In the genomic region with DNA sequence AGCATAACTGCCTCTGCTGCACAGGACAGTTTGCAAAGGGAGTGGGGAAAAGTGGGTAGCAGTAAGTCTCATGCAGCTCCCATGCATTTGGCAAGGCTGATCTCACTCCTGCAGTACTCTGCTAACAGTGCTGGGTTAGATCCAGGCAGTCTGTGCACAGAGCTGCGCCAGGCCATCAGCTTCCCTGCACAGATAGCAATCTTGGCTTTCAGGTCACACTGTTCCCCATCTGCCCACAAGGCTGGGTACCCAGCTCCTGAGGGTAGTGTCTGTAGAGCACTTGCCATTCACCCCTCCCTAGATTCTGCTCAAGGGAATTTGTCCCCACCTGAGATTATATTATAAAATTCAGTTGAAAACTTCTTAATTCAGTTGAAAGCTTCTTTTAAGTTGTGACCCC, we compare ENCODE assay signal across 19 cellular contexts.
DNase-seq lines count a peak whose midpoint lies in the region; ATAC-seq and TF ChIP-seq lines count a peak whose summit lies in the region.
"Had no signal": no experiment of that assay in that cellular context is flagged by ENCODE, and none has a peak within 500 bp of the region (broad histone marks: within the 10 kb centered on the region; RNA-seq: fewer than 3 reads in every experiment).

No MANE protein-coding gene starts in this region.

- peaks cover 0 to 17% (median 3%) of the 10 kb centered on the region in 5 experiments for H3K9me3 Mint-ChIP-seq in brain
- no peaks in the 10 kb centered on the region for H3K9me3 Mint-ChIP-seq in activated naive CD4-positive, alpha-beta T cell treated with anti-CD3 and anti-CD28 coated beads, Interleukin-2, amount 50 U/mL, for 72 hours
- H3K9me3 Mint-ChIP-seq: CD8-positive, alpha-beta T cell; HFFc6 had no signal

- peaks cover 42% of the 10 kb centered on the region for H3K4me1 Mint-ChIP-seq in brain

- no peak for TF ChIP-seq POLR2A in gastrocnemius medialis (IDR thresholded peaks at IDR 0.05)

- H3K36me3 ChIP-seq in mesodermal cell (ENCODE audit: control insufficient read depth, insufficient read depth, low read length): no peaks in the 10 kb centered on the region
- no peaks in the 10 kb centered on the region for H3K36me3 ChIP-seq in gastrocnemius medialis
- H3K36me3 ChIP-seq: HAP-1 had no signal

- ATAC-seq in gastrocnemius medialis (no peak), HG03520 (IDR thresholded peaks at IDR 0.05; ENCODE audit: unreplicated experiment) (no peak), GM21367 (IDR thresholded peaks at IDR 0.05; ENCODE audit: unreplicated experiment) (no peak)
- no peak for ATAC-seq in activated naive CD4-positive, alpha-beta T cell treated with anti-CD3 and anti-CD28 coated beads, Interleukin-2, amount 50 U/mL, for 72 hours
- ATAC-seq: CD8-positive, alpha-beta T cell; K562 had no signal

- 88 to 100% methylated on average over 1 of the region's 1 CpG for WGBS in mesodermal cell (ENCODE audit: insufficient coverage in 2 of 2), 2 experiments

- H3K27me3 ChIP-seq in gastrocnemius medialis: no peaks in the 10 kb centered on the region

- in situ Hi-C loops in gastrocnemius medialis (cut with MboI; ENCODE audit: low sequenced_read_pairs in 4 of 4): loop anchor here in 1 of 4 donors (5.0 kb wide), 1 partner anchor 193 kb away; no protein-coding TSS in a partner anchor

- DNase-seq in NCI-H1694 treated with DMSO at 0.1 percent for 48 hours (lab: John Stamatoyannopoulos, UW): peak; percentile 60
- DNase-seq in gastrocnemius medialis: no peak
- no peak for DNase-seq in activated naive CD4-positive, alpha-beta T cell treated with anti-CD3 and anti-CD28 coated beads, Interleukin-2, amount 50 U/mL, for 72 hours (ENCODE audit: low spot score in 2 of 2)
- DNase-seq: Caco-2; CD8-positive, alpha-beta T cell; DMS79 treated with DMSO at 0.1 percent for 48 hours; GM23248; HFFc6; MV-4-11; NCI-H1105; NCI-H1436 treated with DMSO at 0.1 percent for 48 hours; NCI-H524 treated with DMSO at 0.1 percent for 48 hours; NCI-H774 had no signal

- H3K36me3 Mint-ChIP-seq in brain: no peaks in the 10 kb centered on the region
- H3K36me3 Mint-ChIP-seq in activated naive CD4-positive, alpha-beta T cell treated with anti-CD3 and anti-CD28 coated beads, Interleukin-2, amount 50 U/mL, for 72 hours: no peaks in the 10 kb centered on the region
- H3K36me3 Mint-ChIP-seq: CD8-positive, alpha-beta T cell had no signal

- intact Hi-C loops in gastrocnemius medialis (cut with DNase I; ENCODE audit: low total_unique reads): no loop called here

- no peaks in the 10 kb centered on the region for H3K9me3 ChIP-seq in mesodermal cell (ENCODE audit: control insufficient read depth, low read length)
- H3K9me3 ChIP-seq in gastrocnemius medialis: no peaks in the 10 kb centered on the region
- H3K9me3 ChIP-seq: Caco-2, HAP-1 had no signal

- peaks cover 12% of the 10 kb centered on the region for H3K27me3 Mint-ChIP-seq in brain

- TF ChIP-seq CTCF in brain (conservative IDR thresholded peaks at IDR 0.05) (no peak), gastrocnemius medialis (IDR thresholded peaks at IDR 0.05 in 4 of 5, conservative IDR thresholded peaks at IDR 0.05 in 1 of 5) (no peak)

- peak overlapping the region in 1 of 5 experiments; percentile 22 for H3K4me3 Mint-ChIP-seq in brain
- H3K4me3 Mint-ChIP-seq: CD8-positive, alpha-beta T cell; HFFc6 had no signal

- peak overlapping the region; percentile 79 to 93 (median 87) for H3K27ac Mint-ChIP-seq in brain
- no peak overlapping the region for H3K27ac Mint-ChIP-seq in activated naive CD4-positive, alpha-beta T cell treated with anti-CD3 and anti-CD28 coated beads, Interleukin-2, amount 50 U/mL, for 72 hours
- H3K27ac Mint-ChIP-seq: CD8-positive, alpha-beta T cell; HFFc6 had no signal

- H3K4me3 ChIP-seq in mesodermal cell (ENCODE audit: extremely low read depth, insufficient read depth, low read length, poor library complexity, severe bottlenecking) (no peak overlapping the region), gastrocnemius medialis (no peak overlapping the region)
- H3K4me3 ChIP-seq: GM23248, HAP-1, K562 had no signal

- H3K4me1 ChIP-seq in mesodermal cell (ENCODE audit: control insufficient read depth, insufficient read depth, low read length, poor library complexity, severe bottlenecking): peaks cover 8% of the 10 kb centered on the region
- H3K4me1 ChIP-seq in gastrocnemius medialis: peaks cover 25 to 51% of the 10 kb centered on the region in 2 donors
- H3K4me1 ChIP-seq: Caco-2, HAP-1 had no signal

- H3K27ac ChIP-seq in mesodermal cell (ENCODE audit: low read depth, low read length, severe bottlenecking) (peak overlapping the region; percentile 68), gastrocnemius medialis (peak overlapping the region; percentile 58 to 83 (median 72))
- H3K27ac ChIP-seq: GM23248 had no signal

Comparison
In these comparisons a context has a peak if more than half of its experiments do, and no peak if none do; other contexts are left out.
1. H3K27ac Mint-ChIP-seq: peak in brain (5 of 5); none in activated naive CD4-positive, alpha-beta T cell treated with anti-CD3 and anti-CD28 coated beads, Interleukin-2, amount 50 U/mL, for 72 hours (0 of 2).